9 cellular contexts compared by ENCODE assay signal in genomic region chr1:91152331-91152730, GRCh38.
"Had no signal": no experiment of that assay in that cellular context is flagged by ENCODE, and none has a peak within 500 bp of the region (broad histone marks: within the 10 kb centered on the region; RNA-seq: fewer than 3 reads in every experiment).

No MANE protein-coding gene starts in this region.

- H3K4me3 Mint-ChIP-seq: HFFc6 had no signal

- H3K9me3 ChIP-seq: HAP-1 had no signal

- DNase-seq: GOT3, H7, HFFc6, IMR-90, KG1 had no signal

- H3K27ac Mint-ChIP-seq: HFFc6 had no signal

- H3K4me3 ChIP-seq: HAP-1, K562 had no signal

- FAIRE-seq: K562 had no signal

- H3K36me3 ChIP-seq: HAP-1 had no signal

- H3K9me3 Mint-ChIP-seq: HFFc6 had no signal

- H3K27ac ChIP-seq: HL-60 had no signal

- ATAC-seq: HCT116, K562 had no signal

- H3K4me1 ChIP-seq: HAP-1 had no signal
